Comparison of ENCODE assay signal across 1 cellular context in genomic region chrX:41781500-41781899, GRCh38.
TF ChIP-seq lines count a peak whose summit lies in the region.

No MANE protein-coding gene starts in this region.

TF ChIP-seq in WTC11, 78 proteins besides CTCF, POLR2A, EP300 and RAD21 (continued from another document):
- TF ChIP-seq TCF7 (CRISPR knock-in tag; IDR thresholded peaks at IDR 0.05; ENCODE audit: low read depth) (no peak), ELF4 (CRISPR knock-in tag; IDR thresholded peaks at IDR 0.05; ENCODE audit: low read depth) (no peak), TEAD4 (CRISPR knock-in tag; IDR thresholded peaks at IDR 0.05) (no peak), IRF2 (CRISPR knock-in tag; IDR thresholded peaks at IDR 0.05; ENCODE audit: borderline replicate concordance, low read depth) (no peak)
- TF ChIP-seq, protein P1, sequence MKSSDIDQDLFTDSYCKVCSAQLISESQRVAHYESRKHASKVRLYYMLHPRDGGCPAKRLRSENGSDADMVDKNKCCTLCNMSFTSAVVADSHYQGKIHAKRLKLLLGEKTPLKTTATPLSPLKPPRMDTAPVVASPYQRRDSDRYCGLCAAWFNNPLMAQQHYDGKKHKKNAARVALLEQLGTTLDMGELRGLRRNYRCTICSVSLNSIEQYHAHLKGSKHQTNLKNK (CRISPR knock-in tag; IDR thresholded peaks at IDR 0.05), result no peak
- TF ChIP-seq, protein P2, sequence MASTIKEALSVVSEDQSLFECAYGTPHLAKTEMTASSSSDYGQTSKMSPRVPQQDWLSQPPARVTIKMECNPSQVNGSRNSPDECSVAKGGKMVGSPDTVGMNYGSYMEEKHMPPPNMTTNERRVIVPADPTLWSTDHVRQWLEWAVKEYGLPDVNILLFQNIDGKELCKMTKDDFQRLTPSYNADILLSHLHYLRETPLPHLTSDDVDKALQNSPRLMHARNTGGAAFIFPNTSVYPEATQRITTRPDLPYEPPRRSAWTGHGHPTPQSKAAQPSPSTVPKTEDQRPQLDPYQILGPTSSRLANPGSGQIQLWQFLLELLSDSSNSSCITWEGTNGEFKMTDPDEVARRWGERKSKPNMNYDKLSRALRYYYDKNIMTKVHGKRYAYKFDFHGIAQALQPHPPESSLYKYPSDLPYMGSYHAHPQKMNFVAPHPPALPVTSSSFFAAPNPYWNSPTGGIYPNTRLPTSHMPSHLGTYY (CRISPR knock-in tag; IDR thresholded peaks at IDR 0.05), result no peak
